In the genomic region with DNA sequence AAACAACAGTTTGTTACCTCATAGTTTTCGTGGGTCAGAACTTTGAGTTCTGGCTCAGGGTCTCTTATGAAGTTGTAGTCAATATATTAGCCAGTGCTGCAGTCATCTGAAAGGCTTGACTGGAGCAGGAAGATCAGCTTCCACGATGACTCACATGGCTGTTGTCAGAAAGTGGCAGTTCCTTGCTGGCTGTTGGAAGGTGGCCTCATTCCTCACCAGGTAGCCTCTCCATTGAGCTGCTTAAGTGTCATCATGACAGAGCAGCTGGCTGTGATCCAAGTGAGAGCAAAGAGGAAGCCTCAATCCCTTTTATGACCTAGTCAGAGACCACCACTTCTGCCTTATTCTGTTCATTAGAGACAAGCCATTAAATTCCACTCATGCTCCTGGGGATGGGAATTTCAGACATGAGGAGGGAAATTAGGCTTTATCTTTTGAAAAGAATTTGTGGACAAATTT, we compare ENCODE assay signal across 8 cellular contexts. TPM values are rescaled to one million over a fixed set of nuclear protein-coding genes. Genes with fewer than 3 reads are reported as not detected.
DNase-seq lines count a peak whose midpoint lies in the region; ATAC-seq, FAIRE-seq and TF ChIP-seq lines count a peak whose summit lies in the region.

No MANE protein-coding gene starts in this region.

- intact Hi-C loops in esophagus squamous epithelium (cut with DNase I) (no loop called here), sciatic nerve (cut with DNase I) (no loop called here)

- peak; percentile 58 for ATAC-seq in sciatic nerve
- no peak for ATAC-seq in GM18909 (IDR thresholded peaks at IDR 0.05; ENCODE audit: poor library complexity, unreplicated experiment)
- no peak for ATAC-seq in GM21381 (IDR thresholded peaks at IDR 0.05; ENCODE audit: unreplicated experiment)

- peaks cover 34% of the 10 kb centered on the region for H3K4me1 ChIP-seq in HUES6 (ENCODE audit: control insufficient read depth, insufficient read depth, low read length)
- peaks cover 0 to 79% (median 20%) of the 10 kb centered on the region in 3 donors for H3K4me1 ChIP-seq in esophagus squamous epithelium

- no peak for TF ChIP-seq POLR2A in esophagus squamous epithelium (IDR thresholded peaks at IDR 0.05)

- H3K4me3 ChIP-seq in HUES6 (ENCODE audit: low read depth, low read length) (no peak overlapping the region; the same call in 1 of the 2 replicates), esophagus squamous epithelium (no peak overlapping the region)

- DNase-seq in CMK (ENCODE audit: low read depth) (peak; percentile 27), RCC 7860 (ENCODE audit: low spot score) (peak; percentile 98), esophagus squamous epithelium (lab: John Stamatoyannopoulos, UW) (no peak), sciatic nerve (ENCODE audit: low spot score) (no peak), D341Med (ENCODE audit: low spot score) (no peak)

- H3K9me3 ChIP-seq in HUES6 (ENCODE audit: control insufficient read depth, insufficient read depth, low read depth, low read length) (no peaks in the 10 kb centered on the region), esophagus squamous epithelium (no peaks in the 10 kb centered on the region)

- TF ChIP-seq CTCF in esophagus squamous epithelium (IDR thresholded peaks at IDR 0.05): no peak

- peak overlapping the region; percentile 1; the same call in 1 of the 2 replicates for H3K27ac ChIP-seq in HUES6 (ENCODE audit: low read depth, low read length)
- peak overlapping the region in 3 of 4 donors; percentile 54 to 65 (median 64) for H3K27ac ChIP-seq in esophagus squamous epithelium

- 17 to 19% methylated on average over 2 of the region's 2 CpGs for WGBS in esophagus squamous epithelium, 2 donors

- no peak overlapping the region for H3K9ac ChIP-seq in HUES6 (ENCODE audit: low read length)

- H3K27me3 ChIP-seq in HUES6 (ENCODE audit: control insufficient read depth, insufficient read depth, low read length) (no peaks in the 10 kb centered on the region), esophagus squamous epithelium (no peaks in the 10 kb centered on the region)

- H3K36me3 ChIP-seq in HUES6 (ENCODE audit: control insufficient read depth, insufficient read depth, low read length): no peaks in the 10 kb centered on the region
- no peaks in the 10 kb centered on the region for H3K36me3 ChIP-seq in esophagus squamous epithelium

- peak; percentile 96 for FAIRE-seq in RCC 7860 (lab: Jason Lieb, UNC)

RNA-seq across cellular contexts. Expression of a gene that starts 5.6 kb away (rescaled TPM):
- total RNA-seq in esophagus squamous epithelium: 10 to 100 TPM; 13.9 to 71.9 (median 37.4) TPM
- total RNA-seq in sciatic nerve: 105 TPM

Comparison
In these comparisons a context has a peak if more than half of its experiments do, and no peak if none do; other contexts are left out.
1. DNase-seq: peak in CMK (single experiment) and RCC 7860 (single experiment); none in esophagus squamous epithelium (single experiment), sciatic nerve (single experiment) and D341Med (single experiment).